In the genomic region with DNA sequence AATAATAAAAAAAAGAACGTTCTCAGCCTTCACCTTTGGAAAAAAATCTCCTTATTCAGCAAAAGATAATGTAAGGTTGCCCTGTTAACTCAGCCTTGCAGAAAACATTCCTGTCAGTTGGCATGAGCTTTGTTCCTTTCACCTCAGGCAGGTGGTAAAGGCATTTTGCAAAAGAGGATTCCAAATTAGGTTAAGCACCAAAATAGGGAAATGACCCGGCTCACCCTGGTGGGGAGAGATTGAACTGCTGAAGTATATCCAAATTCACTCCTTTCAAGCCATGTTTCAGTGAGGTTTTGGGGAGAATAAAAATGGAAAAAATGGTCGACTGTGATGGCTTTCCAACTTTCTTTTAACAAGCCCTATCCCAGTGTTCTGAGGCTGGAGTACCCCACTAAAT, we compare ENCODE assay signal across 13 cellular contexts.
DNase-seq lines count a peak whose midpoint lies in the region; ATAC-seq and TF ChIP-seq lines count a peak whose summit lies in the region.
"Had no signal": no experiment of that assay in that cellular context is flagged by ENCODE, and none has a peak within 500 bp of the region (broad histone marks: within the 10 kb centered on the region; RNA-seq: fewer than 3 reads in every experiment).

No MANE protein-coding gene starts in this region.

- peaks cover 8% of the 10 kb centered on the region for H3K4me1 Mint-ChIP-seq in neural crest cell
- H3K4me1 Mint-ChIP-seq in activated T-helper 17 cell treated with anti-CD3 and anti-CD28 coated beads, Interleukin-2, amount 50 U/mL, for 72 hours, result no peaks in the 10 kb centered on the region

- H3K4me3 Mint-ChIP-seq in neural crest cell, result no peak overlapping the region
- no peak overlapping the region for H3K4me3 Mint-ChIP-seq in activated T-helper 17 cell treated with anti-CD3 and anti-CD28 coated beads, Interleukin-2, amount 50 U/mL, for 72 hours

- TF ChIP-seq CTCF in neural crest cell (conservative IDR thresholded peaks at IDR 0.05), result peak; percentile 51

- no peaks in the 10 kb centered on the region for H3K27me3 Mint-ChIP-seq in neural crest cell (ENCODE audit: low read depth)
- no peaks in the 10 kb centered on the region for H3K27me3 Mint-ChIP-seq in activated T-helper 17 cell treated with anti-CD3 and anti-CD28 coated beads, Interleukin-2, amount 50 U/mL, for 72 hours

- peaks cover 5% of the 10 kb centered on the region for H3K9me3 Mint-ChIP-seq in neural crest cell
- H3K9me3 Mint-ChIP-seq in activated T-helper 17 cell treated with anti-CD3 and anti-CD28 coated beads, Interleukin-2, amount 50 U/mL, for 72 hours, result peaks cover 4% of the 10 kb centered on the region

- no peak for ATAC-seq in activated T-helper 17 cell treated with anti-CD3 and anti-CD28 coated beads, Interleukin-2, amount 50 U/mL, for 72 hours (replicated peaks)
- ATAC-seq: A549, right cardiac atrium had no signal

- peak; percentile 7 for DNase-seq in NCI-H1105 (lab: John Stamatoyannopoulos, UW)
- no peak for DNase-seq in NCI-H1105 treated with DMSO at 0.1 percent for 48 hours (lab: John Stamatoyannopoulos, UW)
- DNase-seq in M059J (ENCODE audit: low read depth), result peak; percentile 12
- peak; percentile 55 for DNase-seq in cerebellar cortex (ENCODE audit: low spot score)
- no peak for DNase-seq in neural crest cell (ENCODE audit: low read depth, low spot score)
- DNase-seq in cerebellar nuclear complex (lab: John Stamatoyannopoulos, UW), result no peak
- no peak for DNase-seq in H4 (ENCODE audit: low spot score)
- DNase-seq: activated CD8-positive, alpha-beta memory T cell treated with anti-CD3 and anti-CD28 coated beads, Interleukin-2, amount 50 U/mL, for 48 hours; amniotic stem cell; NCI-H187 treated with DMSO at 0.1 percent for 48 hours; right cardiac atrium had no signal

- H3K27ac Mint-ChIP-seq in neural crest cell (ENCODE audit: unreplicated experiment), result no peak overlapping the region
- H3K27ac Mint-ChIP-seq in activated T-helper 17 cell treated with anti-CD3 and anti-CD28 coated beads, Interleukin-2, amount 50 U/mL, for 72 hours, result no peak overlapping the region

- H3K36me3 Mint-ChIP-seq in neural crest cell (ENCODE audit: low read depth), result no peaks in the 10 kb centered on the region
- H3K36me3 Mint-ChIP-seq in activated T-helper 17 cell treated with anti-CD3 and anti-CD28 coated beads, Interleukin-2, amount 50 U/mL, for 72 hours (ENCODE audit: low read depth), result no peaks in the 10 kb centered on the region

Comparison
In these comparisons a context has a peak if more than half of its experiments do, and no peak if none do; other contexts are left out.
1. DNase-seq: peak in NCI-H1105 (single experiment), M059J (single experiment) and cerebellar cortex (single experiment); none in NCI-H1105 treated with DMSO at 0.1 percent for 48 hours (single experiment), neural crest cell (single experiment), cerebellar nuclear complex (0 of 2) and H4 (single experiment).